ENCODE assay signal across 16 cellular contexts in the genomic region with DNA sequence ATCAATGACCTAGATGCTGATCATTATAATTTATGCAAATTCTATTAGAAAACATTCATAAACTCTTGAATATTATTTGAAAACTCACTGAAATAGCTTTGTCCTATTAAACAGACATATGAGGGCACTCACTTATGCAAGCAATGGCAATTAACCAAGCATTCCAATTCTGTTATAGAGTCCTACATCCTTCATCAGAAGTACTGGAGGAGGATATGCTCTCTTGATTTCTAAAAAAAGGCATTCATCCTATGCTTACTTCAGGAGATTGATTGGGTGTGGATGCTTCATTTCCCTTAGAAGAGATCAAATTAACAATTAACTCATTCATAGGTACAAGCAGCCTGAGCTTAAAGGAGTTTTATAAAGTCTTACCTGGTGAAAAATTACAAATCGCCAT.
DNase-seq lines count a peak whose midpoint lies in the region; TF ChIP-seq lines count a peak whose summit lies in the region.
"Had no signal": no experiment of that assay in that cellular context is flagged by ENCODE, and none has a peak within 500 bp of the region (broad histone marks: within the 10 kb centered on the region; RNA-seq: fewer than 3 reads in every experiment).

No MANE protein-coding gene starts in this region.

- DNase-seq in NCI-H345 (lab: John Stamatoyannopoulos, UW) (peak; percentile 12), NCI-H345 treated with DMSO at 0.1 percent for 48 hours (lab: John Stamatoyannopoulos, UW; ENCODE audit: unreplicated experiment) (no peak), epithelial cell of proximal tubule (ENCODE audit: low read depth) (peak; percentile 40), left kidney (ENCODE audit: low read depth, low spot score) (peak; percentile 85), HCEC 1CT (no peak), HK-2 (ENCODE audit: unreplicated experiment) (no peak)
- no peak for DNase-seq in activated effector memory CD4-positive, alpha-beta T cell treated with anti-CD3 and anti-CD28 coated beads, Interleukin-2, amount 50 U/mL, for 16 hours
- DNase-seq: Caco-2; CD4-positive, CD25-positive, alpha-beta regulatory T cell; CD8-positive, alpha-beta T cell; DMS153; DND-41; H9; HFFc6 had no signal

- no peak overlapping the region for H3K4me3 ChIP-seq in epithelial cell of proximal tubule (ENCODE audit: low read depth, low read length)
- H3K4me3 ChIP-seq: BLaER1, GM23338 had no signal

- TF ChIP-seq CTCF in epithelial cell of proximal tubule (conservative IDR thresholded peaks at IDR 0.05; ENCODE audit: low read depth, low read length), result no peak

Comparison
In these comparisons a context has a peak if more than half of its experiments do, and no peak if none do; other contexts are left out.
1. DNase-seq: peak in NCI-H345 (single experiment), epithelial cell of proximal tubule (single experiment) and left kidney (single experiment); none in NCI-H345 treated with DMSO at 0.1 percent for 48 hours (single experiment), activated effector memory CD4-positive, alpha-beta T cell treated with anti-CD3 and anti-CD28 coated beads, Interleukin-2, amount 50 U/mL, for 16 hours (single experiment), HCEC 1CT (single experiment) and HK-2 (single experiment).